ENCODE assay signal across 1 cellular context in genomic region chr6:27753668-27754407, GRCh38.
TF ChIP-seq lines count a peak whose summit lies in the region.

No MANE protein-coding gene starts in this region.

TF ChIP-seq in K562, 482 proteins besides CTCF, POLR2A, EP300 and RAD21 (continued from another document and continues in another):
- TF ChIP-seq SIX5 (IDR thresholded peaks at IDR 0.05; ENCODE audit: borderline replicate concordance in 1 of 2, insufficient read depth in 1 of 2, low read depth in 1 of 2, low read length in 2 of 2) (no peak), NFE2 (IDR thresholded peaks at IDR 0.05; ENCODE audit: low read depth) (no peak), EP400 (IDR thresholded peaks at IDR 0.05) (peak; percentile 10), GTF3C2 (IDR thresholded peaks at IDR 0.05; ENCODE audit: borderline replicate concordance, extremely low read depth, insufficient read length) (peak; percentile 52), MAX (CRISPR knock-in tag; IDR thresholded peaks at IDR 0.05) (peak; percentile 53; the same call in 1 of the 2 replicates), BDP1 (IDR thresholded peaks at IDR 0.05; ENCODE audit: insufficient read depth, insufficient read length) (no peak), ZNF316 (IDR thresholded peaks at IDR 0.05) (no peak), PHB (CRISPR knock-in tag; IDR thresholded peaks at IDR 0.05) (no peak), BHLHE40 (IDR thresholded peaks at IDR 0.05; ENCODE audit: low read length) (peak; percentile 35; the same call in 1 of the 2 replicates), SLC30A9 (CRISPR knock-in tag; IDR thresholded peaks at IDR 0.05) (no peak), FOXJ2 (tag; IDR thresholded peaks at IDR 0.05) (peak; percentile 80), ESRRA (IDR thresholded peaks at IDR 0.05; ENCODE audit: borderline replicate concordance, low read depth) (no peak), VEZF1 (CRISPR knock-in tag; IDR thresholded peaks at IDR 0.05) (peak; percentile 59), ZNF609 (CRISPR knock-in tag; IDR thresholded peaks at IDR 0.05; ENCODE audit: borderline replicate concordance) (no peak), TBP (optimal IDR thresholded peaks at IDR 0.05; ENCODE audit: low read depth, low read length) (peak; percentile 85), FOXK2 (conservative IDR thresholded peaks at IDR 0.05 in 1 of 2, IDR thresholded peaks at IDR 0.05 in 1 of 2; ENCODE audit: low read depth in 2 of 2) (0 out of 4 replicates have a peak, but pooled peaks of 1 of the 2 experiments have one; percentile 47), SPI1 (IDR thresholded peaks at IDR 0.05; ENCODE audit: borderline replicate concordance, low read depth, low read length) (peak; percentile 92), NRF1 (conservative IDR thresholded peaks at IDR 0.05 in 1 of 2, IDR thresholded peaks at IDR 0.05 in 1 of 2) (0 out of 4 replicates have a peak, but pooled peaks of 1 of the 2 experiments have one; percentile 29), GMEB1 (CRISPR knock-in tag; IDR thresholded peaks at IDR 0.05) (no peak), CREM (IDR thresholded peaks at IDR 0.05; ENCODE audit: low read depth) (peak; percentile 53; the same call in 1 of the 2 replicates), EHMT2 (IDR thresholded peaks at IDR 0.05) (no peak), GTF2E2 (tag; IDR thresholded peaks at IDR 0.05) (peak; percentile 31; the same call in 1 of the 2 replicates), RBFOX2 (IDR thresholded peaks at IDR 0.05; ENCODE audit: low read depth, low read length) (0 out of 2 replicates have a peak, but pooled peaks have one; percentile 44), HNRNPH1 (optimal IDR thresholded peaks at IDR 0.05; ENCODE audit: low read depth, low read length) (no peak), SP1 (CRISPR knock-in tag; IDR thresholded peaks at IDR 0.05) (peak; percentile 39; the same call in 1 of the 2 replicates), ETV1 (tag; conservative IDR thresholded peaks at IDR 0.05; ENCODE audit: low read depth) (peak; percentile 38; the same call in 1 of the 2 replicates), RBM39 (optimal IDR thresholded peaks at IDR 0.05; ENCODE audit: low read depth, low read length) (no peak), UBTF (IDR thresholded peaks at IDR 0.05; ENCODE audit: borderline replicate concordance in 1 of 2, low read depth in 2 of 2, low read length in 2 of 2) (peak; percentile 85 to 89; a peak in 3 of 4 replicates), ARID1B (IDR thresholded peaks at IDR 0.05) (no peak), ZNF445 (CRISPR knock-in tag; IDR thresholded peaks at IDR 0.05; ENCODE audit: low read depth) (no peak), ZEB2 (IDR thresholded peaks at IDR 0.05) (peak; percentile 49), ZNF212 (CRISPR knock-in tag; IDR thresholded peaks at IDR 0.05) (no peak), RCOR1 (IDR thresholded peaks at IDR 0.05; ENCODE audit: borderline replicate concordance in 1 of 2, low read depth in 2 of 2, low read length in 2 of 2) (peak in 1 of 2 experiments; percentile 77; a peak in 2 of 4 replicates), SAFB2 (IDR thresholded peaks at IDR 0.05; ENCODE audit: borderline replicate concordance, low read depth, low read length, severe bottlenecking) (no peak), SOX6 (IDR thresholded peaks at IDR 0.05) (0 out of 2 replicates have a peak, but pooled peaks have one; percentile 15), CHAMP1 (IDR thresholded peaks at IDR 0.05) (0 out of 2 replicates have a peak, but pooled peaks have one; percentile 25), RBM14 (IDR thresholded peaks at IDR 0.05; ENCODE audit: borderline replicate concordance, insufficient read depth, low read depth, low read length) (no peak), ZKSCAN1 (IDR thresholded peaks at IDR 0.05; ENCODE audit: low read depth, low read length) (peak; percentile 62; the same call in 1 of the 2 replicates), TOE1 (IDR thresholded peaks at IDR 0.05; ENCODE audit: borderline replicate concordance) (peak; percentile 56; the same call in 1 of the 2 replicates), TOE1 (CRISPR knock-in tag; IDR thresholded peaks at IDR 0.05; ENCODE audit: borderline replicate concordance, low read depth) (no peak), THRA (IDR thresholded peaks at IDR 0.05) (no peak)
